In genomic region chr11:65911682-65912568, GRCh38 we compare ENCODE assay signal across 8 cellular contexts. TPM values are rescaled to one million over a fixed set of nuclear protein-coding genes. Genes with fewer than 3 reads are reported as not detected.
DNase-seq lines count a peak whose midpoint lies in the region; ATAC-seq and TF ChIP-seq lines count a peak whose summit lies in the region.

No MANE protein-coding gene starts in this region.

- H3K27ac ChIP-seq in MM.1S (ENCODE audit: low read length) = no peak overlapping the region
- peak overlapping the region; percentile 35 to 72 for H3K27ac ChIP-seq in ascending aorta
- peak overlapping the region; percentile 76 for H3K27ac ChIP-seq in vagina

- no peak overlapping the region for H3K9ac ChIP-seq in MM.1S (ENCODE audit: low read length)

- H3K36me3 ChIP-seq in MM.1S (replicated peaks; ENCODE audit: insufficient read depth, low read length) (no peaks in the 10 kb centered on the region), ascending aorta (no peaks in the 10 kb centered on the region), vagina (no peaks in the 10 kb centered on the region)

- intact Hi-C loops in ascending aorta (cut with DNase I) = loop anchor here (1.0 kb wide), 1 partner anchor 12 kb away; the partner anchor contains the start of gene FOSL1
- intact Hi-C loops in vagina (cut with DNase I) = no loop called here

- ATAC-seq in GM21390 (IDR thresholded peaks at IDR 0.05; ENCODE audit: unreplicated experiment) = no peak
- ATAC-seq in HG03571 (IDR thresholded peaks at IDR 0.05; ENCODE audit: unreplicated experiment) = no peak
- ATAC-seq in HG03039 (IDR thresholded peaks at IDR 0.05; ENCODE audit: unreplicated experiment) = no peak

- no peak for TF ChIP-seq POLR2A in vagina (IDR thresholded peaks at IDR 0.05)

- peaks cover 11% of the 10 kb centered on the region; the same call in 1 of the 2 replicates for H3K4me1 ChIP-seq in MM.1S (ENCODE audit: low read length)
- H3K4me1 ChIP-seq in ascending aorta = peaks cover 21 to 42% of the 10 kb centered on the region in 2 donors
- H3K4me1 ChIP-seq in vagina = peaks cover 52% of the 10 kb centered on the region

- TF ChIP-seq CTCF in MM.1S (IDR thresholded peaks at IDR 0.05; ENCODE audit: low read length) (peak; percentile 49), ascending aorta (IDR thresholded peaks at IDR 0.05) (peak; percentile 43 to 53 (median 47)), vagina (IDR thresholded peaks at IDR 0.05) (no peak)

- DNase-seq in ELF-1 (ENCODE audit: low read depth, low spot score) (peak; percentile 84), MM.1S (no peak), ascending aorta (ENCODE audit: low spot score in 2 of 2) (peak in 1 of 2 donors; percentile 90), kidney glomerular epithelial cell (lab: John Stamatoyannopoulos, UW) (peak; percentile 50), vagina (ENCODE audit: extremely low spot score in 2 of 2) (no peak)

- peaks cover 5% of the 10 kb centered on the region; the same call in 1 of the 2 replicates for H3K79me2 ChIP-seq in MM.1S (ENCODE audit: low read length)

- peaks cover 14% of the 10 kb centered on the region for H3F3A ChIP-seq in MM.1S (ENCODE audit: insufficient read depth, low read length)

- no peaks in the 10 kb centered on the region for H3K9me3 ChIP-seq in MM.1S (replicated peaks; ENCODE audit: insufficient read depth, low read length)
- no peaks in the 10 kb centered on the region for H3K9me3 ChIP-seq in ascending aorta
- H3K9me3 ChIP-seq in vagina = no peaks in the 10 kb centered on the region

- no peaks in the 10 kb centered on the region for H3K9me2 ChIP-seq in MM.1S (replicated peaks; ENCODE audit: insufficient read depth, low read length)

- H3K4me3 ChIP-seq in MM.1S (ENCODE audit: low read length) = no peak overlapping the region
- no peak overlapping the region for H3K4me3 ChIP-seq in ascending aorta
- no peak overlapping the region for H3K4me3 ChIP-seq in vagina

- no peak overlapping the region for H3K4me2 ChIP-seq in MM.1S (ENCODE audit: low read depth, low read length)

- H4K20me1 ChIP-seq in MM.1S (ENCODE audit: insufficient read depth, low read length) = no peaks in the 10 kb centered on the region

- peak overlapping the region; percentile 64 for H2AFZ ChIP-seq in MM.1S (ENCODE audit: low read length)

- H3K27me3 ChIP-seq in MM.1S (replicated peaks; ENCODE audit: insufficient read depth, low read length) (no peaks in the 10 kb centered on the region), ascending aorta (no peaks in the 10 kb centered on the region), vagina (no peaks in the 10 kb centered on the region)

RNA-seq across cellular contexts. Expression of gene C11orf68, which starts 6.9 kb away (rescaled TPM):
- total RNA-seq in ascending aorta (25.3 TPM), vagina (21.1 TPM)

RNA-seq across cellular contexts. Expression of gene DRAP1, which starts 7.3 kb away (rescaled TPM):
- total RNA-seq in ascending aorta (135 TPM), vagina (59.2 TPM)

RNA-seq across cellular contexts. Expression of gene FOSL1, which starts 11.7 kb away (rescaled TPM):
- total RNA-seq in ascending aorta = 123 TPM
- total RNA-seq in vagina = 20.9 TPM

RNA-seq across cellular contexts. Expression of gene CCDC85B, which starts 21.5 kb away (rescaled TPM):
- 184 TPM for total RNA-seq in ascending aorta
- total RNA-seq in vagina = 76.4 TPM

RNA-seq across cellular contexts. Expression of gene FIBP, which starts 23.7 kb away (rescaled TPM):
- total RNA-seq in ascending aorta (57.2 TPM), vagina (78.6 TPM)

Comparison
In these comparisons a context has a peak if more than half of its experiments do, and no peak if none do; other contexts are left out.
1. DNase-seq: peak in ELF-1 (single experiment) and kidney glomerular epithelial cell (single experiment); none in MM.1S (single experiment) and vagina (0 of 2).
2. CTCF ChIP-seq: peak in MM.1S (single experiment) and ascending aorta (3 of 3); none in vagina (0 of 3).